Comparison of ENCODE assay signal across 14 cellular contexts in genomic region chr1:112457965-112458364, GRCh38. TPM values are rescaled to one million over a fixed set of nuclear protein-coding genes. Genes with fewer than 3 reads are reported as not detected.
DNase-seq lines count a peak whose midpoint lies in the region; FAIRE-seq and TF ChIP-seq lines count a peak whose summit lies in the region.
"Had no signal": no experiment of that assay in that cellular context is flagged by ENCODE, and none has a peak within 500 bp of the region (broad histone marks: within the 10 kb centered on the region; RNA-seq: fewer than 3 reads in every experiment).

No MANE protein-coding gene starts in this region.

- peaks cover 26% of the 10 kb centered on the region for H3K79me2 ChIP-seq in endothelial cell of umbilical vein (ENCODE audit: control insufficient read depth, insufficient read depth, low read length)

- no TSS peak for BruUV-seq in endothelial cell of umbilical vein (replicated peaks; lab: Mats Ljungman, UMichigan)

- no peak for TF ChIP-seq CTCF in HFFc6 (IDR thresholded peaks at IDR 0.05)
- no peak for TF ChIP-seq CTCF in endothelial cell of umbilical vein (IDR thresholded peaks at IDR 0.05; ENCODE audit: extremely low read depth in 1 of 2, insufficient read depth in 1 of 2, low read depth in 1 of 2, low read length in 2 of 2)

- peaks cover 3% of the 10 kb centered on the region for H3K27me3 Mint-ChIP-seq in HFFc6 (ENCODE audit: insufficient read depth)

- no peak overlapping the region for H3K4me2 ChIP-seq in endothelial cell of umbilical vein (ENCODE audit: insufficient read depth, low read length)

- peaks cover 30% of the 10 kb centered on the region for H3K36me3 Mint-ChIP-seq in HFFc6 (ENCODE audit: low read depth)
- H3K36me3 Mint-ChIP-seq: CD4-positive, alpha-beta memory T cell had no signal

- H3K4me1 ChIP-seq in endothelial cell of umbilical vein (ENCODE audit: control insufficient read depth, extremely low read depth, insufficient read depth, low read length) = peaks cover 7% of the 10 kb centered on the region
- H3K4me1 ChIP-seq: HAP-1 had no signal

- no peak overlapping the region for H2AFZ ChIP-seq in endothelial cell of umbilical vein (ENCODE audit: low read depth, low read length)

- dilution Hi-C loops in endothelial cell of umbilical vein (cut with MboI; ENCODE audit: extremely low pct_ligation_motif_present, low sequenced_read_pairs) = no loop called here

- intact Hi-C loops in endothelial cell of umbilical vein (cut with micrococcal nuclease) = no loop called here

- POLR2A ChIA-PET in endothelial cell of umbilical vein (lab: Charles Lee) = no interaction called here

- peak overlapping the region; percentile 58; the same call in 1 of the 2 replicates for H3K27ac Mint-ChIP-seq in HFFc6
- H3K27ac Mint-ChIP-seq: CD4-positive, alpha-beta memory T cell; IgD-negative memory B cell had no signal

- H3K4me3 Mint-ChIP-seq in HFFc6 = no peak overlapping the region
- H3K4me3 Mint-ChIP-seq: CD4-positive, alpha-beta memory T cell; IgD-negative memory B cell had no signal

- peaks cover 24 to 42% of the 10 kb centered on the region in 2 experiments for H3K36me3 ChIP-seq in endothelial cell of umbilical vein (ENCODE audit: control insufficient read depth in 2 of 2, extremely low read depth in 1 of 2, insufficient read depth in 2 of 2, low read length in 2 of 2)

- CTCF ChIA-PET in endothelial cell of umbilical vein (lab: Charles Lee) = interaction anchor here (0.7 to 2.1 kb wide), 5 partner anchors 8 to 67 kb away, joined by 3 to 9 read pairs (median 4); no protein-coding TSS in a partner anchor

- H3K27ac ChIP-seq in endothelial cell of umbilical vein (ENCODE audit: insufficient read depth, low read depth, low read length) = no peak overlapping the region

- no peaks in the 10 kb centered on the region for H3K9me1 ChIP-seq in endothelial cell of umbilical vein (replicated peaks; ENCODE audit: control insufficient read depth, extremely low read depth, insufficient read depth, low read length)

- H3K9ac ChIP-seq in endothelial cell of umbilical vein (replicated peaks; ENCODE audit: extremely low read depth, insufficient read depth, low read length) = no peak overlapping the region

- H3K9me3 Mint-ChIP-seq in HFFc6 = no peaks in the 10 kb centered on the region
- H3K9me3 Mint-ChIP-seq: CD4-positive, alpha-beta memory T cell; IgD-negative memory B cell had no signal

- DNase-seq in HFFc6 (no peak), endothelial cell of umbilical vein (ENCODE audit: low read depth, low spot score) (peak; percentile 27), iris pigment epithelial cell (ENCODE audit: low read depth) (peak; percentile 86), NCI-H2171 treated with DMSO at 0.1 percent for 48 hours (lab: John Stamatoyannopoulos, UW) (no peak), HK-2 (ENCODE audit: unreplicated experiment) (no peak), NCI-H82 (lab: John Stamatoyannopoulos, UW) (no peak)
- no peak for DNase-seq in activated CD4-positive, CD25-positive, alpha-beta regulatory T cell (lab: John Stamatoyannopoulos, UW)
- DNase-seq: Calu3; CD4-positive, alpha-beta memory T cell; Kasumi-1; NCI-H187; NCI-H69 had no signal

- no peak overlapping the region for H3K4me3 ChIP-seq in endothelial cell of umbilical vein (replicated peaks in 1 of 3; ENCODE audit: insufficient read depth in 1 of 3, low read depth in 1 of 3, low read length in 3 of 3)
- H3K4me3 ChIP-seq: HAP-1 had no signal

- FAIRE-seq in endothelial cell of umbilical vein (lab: Jason Lieb, UNC) = no peak

- TF ChIP-seq POLR2A in endothelial cell of umbilical vein (IDR thresholded peaks at IDR 0.05; ENCODE audit: low read depth, low read length) = no peak

- H3K27me3 ChIP-seq in endothelial cell of umbilical vein (ENCODE audit: control insufficient read depth in 2 of 2, insufficient read depth in 2 of 2, low read length in 2 of 2) = no peaks in the 10 kb centered on the region

- H4K20me1 ChIP-seq in endothelial cell of umbilical vein (replicated peaks; ENCODE audit: control insufficient read depth, extremely low read depth, insufficient read depth, low read length) = no peaks in the 10 kb centered on the region

- peaks cover 63% of the 10 kb centered on the region for H3K4me1 Mint-ChIP-seq in HFFc6 (ENCODE audit: low read depth)
- H3K4me1 Mint-ChIP-seq: CD4-positive, alpha-beta memory T cell had no signal

- no peaks in the 10 kb centered on the region for H3K9me3 ChIP-seq in endothelial cell of umbilical vein (replicated peaks; ENCODE audit: control insufficient read depth, insufficient read depth, low read length)
- H3K9me3 ChIP-seq: HAP-1 had no signal

TF ChIP-seq in endothelial cell of umbilical vein, 7 proteins besides CTCF, POLR2A, EP300 and RAD21:
- TF ChIP-seq FOS (IDR thresholded peaks at IDR 0.05; ENCODE audit: borderline replicate concordance, insufficient read depth, low read length) (no peak), POLR2AphosphoS5 (IDR thresholded peaks at IDR 0.05; ENCODE audit: insufficient read depth, low read depth, low read length) (no peak), JUN (IDR thresholded peaks at IDR 0.05; ENCODE audit: borderline replicate concordance, insufficient read depth, insufficient read length, low read depth) (no peak), MAX (IDR thresholded peaks at IDR 0.05; ENCODE audit: insufficient read depth, insufficient read length) (no peak)

RNA-seq across cellular contexts. Expression of gene WNT2B, which starts 50.8 kb away (rescaled TPM):
- total RNA-seq in HFFc6 (2021; fragmentation: NEBNext Ultra II Directional; extraction: Animal tissue kit (Norgen Biotek cat#: 25700)) = 1 to 10 TPM; 1.9 to 3.8 (median 3.5) TPM
- 3.6 and 4.6 TPM in 2 replicates for total RNA-seq in endothelial cell of umbilical vein
- polyA plus RNA-seq in endothelial cell of umbilical vein = 0.92 and 1.5 TPM in 2 replicates
- 0.43 and 0.61 TPM in 2 replicates for polyA plus RNA-seq in endothelial cell of umbilical vein (2011; cell fraction: cytosol; rRNA removed)
- polyA plus RNA-seq in endothelial cell of umbilical vein (2011; cell fraction: nucleus; rRNA removed) = 7.4 and 8.3 TPM in 2 replicates
- 1.7 and 2.0 TPM in 2 replicates for polyA plus RNA-seq in endothelial cell of umbilical vein (2012)
- 3.3 and 4.0 TPM in 2 replicates for polyA minus RNA-seq in endothelial cell of umbilical vein
- 1.0 TPM for polyA minus RNA-seq in endothelial cell of umbilical vein (2011; cell fraction: cytosol; rRNA and poly(A)+ RNA removed)
- polyA minus RNA-seq in endothelial cell of umbilical vein (2011; cell fraction: nucleus; rRNA and poly(A)+ RNA removed) = 7.1 and 8.2 TPM in 2 replicates

Comparison
In these comparisons a context has a peak if more than half of its experiments do, and no peak if none do; other contexts are left out.
1. DNase-seq: peak in endothelial cell of umbilical vein (single experiment) and iris pigment epithelial cell (single experiment); none in HFFc6 (single experiment), activated CD4-positive, CD25-positive, alpha-beta regulatory T cell (0 of 4), NCI-H2171 treated with DMSO at 0.1 percent for 48 hours (single experiment), HK-2 (single experiment) and NCI-H82 (single experiment).